In genomic region chr2:174591740-174592139, GRCh38 we compare ENCODE assay signal across 17 cellular contexts. TPM values are rescaled to one million over a fixed set of nuclear protein-coding genes. Genes with fewer than 3 reads are reported as not detected.
DNase-seq lines count a peak whose midpoint lies in the region; ATAC-seq and TF ChIP-seq lines count a peak whose summit lies in the region.
"Had no signal": no experiment of that assay in that cellular context is flagged by ENCODE, and none has a peak within 500 bp of the region (broad histone marks: within the 10 kb centered on the region; RNA-seq: fewer than 3 reads in every experiment).

No MANE protein-coding gene starts in this region.

- TF ChIP-seq CTCF in Peyer's patch (IDR thresholded peaks at IDR 0.05) (no peak), chondrocyte (IDR thresholded peaks at IDR 0.05) (no peak), breast epithelium (IDR thresholded peaks at IDR 0.05) (no peak), gastroesophageal sphincter (IDR thresholded peaks at IDR 0.05) (no peak)

- 70 to 100% methylated on average over 4 of the region's 5 CpGs for WGBS in gastroesophageal sphincter (ENCODE audit: low coverage in 1 of 2), 2 donors

- H3K27ac ChIP-seq in Peyer's patch, result peak overlapping the region; percentile 29 to 86 (median 51)
- H3K27ac ChIP-seq in breast epithelium, result peak overlapping the region in 1 of 2 donors; percentile 2
- H3K27ac ChIP-seq in gastroesophageal sphincter, result peak overlapping the region in 1 of 4 donors; percentile 9
- H3K27ac ChIP-seq: adrenal gland, SJCRH30, uterus had no signal

- H3K36me3 ChIP-seq in Peyer's patch (no peaks in the 10 kb centered on the region), breast epithelium (no peaks in the 10 kb centered on the region), gastroesophageal sphincter (no peaks in the 10 kb centered on the region)
- H3K36me3 ChIP-seq: adrenal gland, SJCRH30, uterus had no signal

- TF ChIP-seq POLR2A in Peyer's patch (IDR thresholded peaks at IDR 0.05) (no peak), breast epithelium (IDR thresholded peaks at IDR 0.05) (no peak), gastroesophageal sphincter (IDR thresholded peaks at IDR 0.05) (no peak)

- no peak for TF ChIP-seq EP300 in gastroesophageal sphincter (IDR thresholded peaks at IDR 0.05)

- peaks cover 80% of the 10 kb centered on the region for H3K4me1 Mint-ChIP-seq in activated T-cell treated with anti-CD3 and anti-CD28 coated beads, Interleukin-2, amount 50 U/mL, for 24 hours (ENCODE audit: low read depth)
- peaks cover 77% of the 10 kb centered on the region for H3K4me1 Mint-ChIP-seq in chondrocyte (ENCODE audit: low read depth)
- H3K4me1 Mint-ChIP-seq in stimulated activated naive CD8-positive, alpha-beta T cell treated with anti-CD3 and anti-CD28 coated beads, Interleukin-15, amount 100 ng/mL, for 72 hours, result peaks cover 70% of the 10 kb centered on the region

- ATAC-seq in stimulated activated naive CD8-positive, alpha-beta T cell treated with anti-CD3 and anti-CD28 coated beads, Interleukin-15, amount 100 ng/mL, for 72 hours, result no peak
- ATAC-seq in GM19023 (IDR thresholded peaks at IDR 0.05; ENCODE audit: unreplicated experiment) (no peak), gastroesophageal sphincter (no peak)
- ATAC-seq: HCT116, sciatic nerve had no signal

- no peaks in the 10 kb centered on the region for H3K27me3 Mint-ChIP-seq in activated T-cell treated with anti-CD3 and anti-CD28 coated beads, Interleukin-2, amount 50 U/mL, for 24 hours
- H3K27me3 Mint-ChIP-seq in chondrocyte (ENCODE audit: low read depth), result no peaks in the 10 kb centered on the region
- H3K27me3 Mint-ChIP-seq in stimulated activated naive CD8-positive, alpha-beta T cell treated with anti-CD3 and anti-CD28 coated beads, Interleukin-15, amount 100 ng/mL, for 72 hours, result no peaks in the 10 kb centered on the region

- no peak for DNase-seq in activated T-cell treated with anti-CD3 and anti-CD28 coated beads, Interleukin-2, amount 50 U/mL, for 24 hours
- no peak for DNase-seq in activated T-cell treated with anti-CD3 and anti-CD28 coated beads, Interleukin-2, amount 50 U/mL, for 48 hours
- DNase-seq in Peyer's patch (no peak), chondrocyte (ENCODE audit: low spot score) (no peak), breast epithelium (ENCODE audit: low spot score in 2 of 2) (no peak)
- DNase-seq in stimulated activated naive CD8-positive, alpha-beta T cell treated with anti-CD3 and anti-CD28 coated beads, Interleukin-15, amount 100 ng/mL, for 72 hours, result no peak
- DNase-seq: adrenal gland, DMS79, dorsolateral prefrontal cortex, foreskin melanocyte, NCI-H524, SJCRH30, uterus had no signal

- intact Hi-C loops in breast epithelium (cut with DNase I; ENCODE audit: low total_unique reads), result no loop called here

- H3K9me3 Mint-ChIP-seq in activated T-cell treated with anti-CD3 and anti-CD28 coated beads, Interleukin-2, amount 50 U/mL, for 24 hours, result no peaks in the 10 kb centered on the region
- no peaks in the 10 kb centered on the region for H3K9me3 Mint-ChIP-seq in chondrocyte (ENCODE audit: low read depth)
- no peaks in the 10 kb centered on the region for H3K9me3 Mint-ChIP-seq in stimulated activated naive CD8-positive, alpha-beta T cell treated with anti-CD3 and anti-CD28 coated beads, Interleukin-15, amount 100 ng/mL, for 72 hours

- peaks cover 72% of the 10 kb centered on the region for H3K36me3 Mint-ChIP-seq in activated T-cell treated with anti-CD3 and anti-CD28 coated beads, Interleukin-2, amount 50 U/mL, for 24 hours (ENCODE audit: low read depth)
- H3K36me3 Mint-ChIP-seq in chondrocyte (ENCODE audit: low read depth), result no peaks in the 10 kb centered on the region

- peak overlapping the region; percentile 58 for H3K4me3 Mint-ChIP-seq in activated T-cell treated with anti-CD3 and anti-CD28 coated beads, Interleukin-2, amount 50 U/mL, for 24 hours
- H3K4me3 Mint-ChIP-seq in chondrocyte (ENCODE audit: unreplicated experiment), result no peak overlapping the region
- peak overlapping the region; percentile 65 to 90 for H3K4me3 Mint-ChIP-seq in stimulated activated naive CD8-positive, alpha-beta T cell treated with anti-CD3 and anti-CD28 coated beads, Interleukin-15, amount 100 ng/mL, for 72 hours

- H3K9me3 ChIP-seq in Peyer's patch, result no peaks in the 10 kb centered on the region
- no peaks in the 10 kb centered on the region for H3K9me3 ChIP-seq in breast epithelium
- H3K9me3 ChIP-seq in gastroesophageal sphincter, result no peaks in the 10 kb centered on the region
- H3K9me3 ChIP-seq: adrenal gland, SJCRH30, uterus had no signal

- H3K4me3 ChIP-seq in Peyer's patch, result no peak overlapping the region
- no peak overlapping the region for H3K4me3 ChIP-seq in breast epithelium
- H3K4me3 ChIP-seq in gastroesophageal sphincter, result no peak overlapping the region
- H3K4me3 ChIP-seq: adrenal gland, dorsolateral prefrontal cortex, SJCRH30, uterus had no signal

- H3K27ac Mint-ChIP-seq in activated T-cell treated with anti-CD3 and anti-CD28 coated beads, Interleukin-2, amount 50 U/mL, for 24 hours, result peak overlapping the region; percentile 97
- H3K27ac Mint-ChIP-seq in chondrocyte (ENCODE audit: unreplicated experiment), result peak overlapping the region; percentile 55
- H3K27ac Mint-ChIP-seq in stimulated activated naive CD8-positive, alpha-beta T cell treated with anti-CD3 and anti-CD28 coated beads, Interleukin-15, amount 100 ng/mL, for 72 hours, result peak overlapping the region; percentile 59 to 94

- H3K4me1 ChIP-seq in Peyer's patch (peaks cover 0 to 35% (median 9%) of the 10 kb centered on the region in 4 donors), breast epithelium (no peaks in the 10 kb centered on the region), gastroesophageal sphincter (peaks cover 0 to 91% (median 10%) of the 10 kb centered on the region in 3 donors)

- no peaks in the 10 kb centered on the region for H3K27me3 ChIP-seq in Peyer's patch
- no peaks in the 10 kb centered on the region for H3K27me3 ChIP-seq in breast epithelium
- no peaks in the 10 kb centered on the region for H3K27me3 ChIP-seq in gastroesophageal sphincter
- H3K27me3 ChIP-seq: adrenal gland, dorsolateral prefrontal cortex, SJCRH30, uterus had no signal

RNA-seq across cellular contexts. Expression of gene WIPF1, which starts 5.9 kb away (rescaled TPM):
- 10 to 100 TPM in 3 of 4 donors, 1 to 10 TPM in 1; 7.4 to 81.7 (median 17.3) TPM for total RNA-seq in Peyer's patch
- 60.0 to 68.9 TPM (median 61.8 TPM) in 3 replicates for total RNA-seq in chondrocyte
- total RNA-seq in breast epithelium, result 10 to 100 TPM; 17.6 to 43.2 (median 24.9) TPM
- total RNA-seq in gastroesophageal sphincter, result 10 to 100 TPM; 32.2 to 50.4 (median 44.2) TPM
